Comparison of ENCODE assay signal across 9 cellular contexts in the genomic region with DNA sequence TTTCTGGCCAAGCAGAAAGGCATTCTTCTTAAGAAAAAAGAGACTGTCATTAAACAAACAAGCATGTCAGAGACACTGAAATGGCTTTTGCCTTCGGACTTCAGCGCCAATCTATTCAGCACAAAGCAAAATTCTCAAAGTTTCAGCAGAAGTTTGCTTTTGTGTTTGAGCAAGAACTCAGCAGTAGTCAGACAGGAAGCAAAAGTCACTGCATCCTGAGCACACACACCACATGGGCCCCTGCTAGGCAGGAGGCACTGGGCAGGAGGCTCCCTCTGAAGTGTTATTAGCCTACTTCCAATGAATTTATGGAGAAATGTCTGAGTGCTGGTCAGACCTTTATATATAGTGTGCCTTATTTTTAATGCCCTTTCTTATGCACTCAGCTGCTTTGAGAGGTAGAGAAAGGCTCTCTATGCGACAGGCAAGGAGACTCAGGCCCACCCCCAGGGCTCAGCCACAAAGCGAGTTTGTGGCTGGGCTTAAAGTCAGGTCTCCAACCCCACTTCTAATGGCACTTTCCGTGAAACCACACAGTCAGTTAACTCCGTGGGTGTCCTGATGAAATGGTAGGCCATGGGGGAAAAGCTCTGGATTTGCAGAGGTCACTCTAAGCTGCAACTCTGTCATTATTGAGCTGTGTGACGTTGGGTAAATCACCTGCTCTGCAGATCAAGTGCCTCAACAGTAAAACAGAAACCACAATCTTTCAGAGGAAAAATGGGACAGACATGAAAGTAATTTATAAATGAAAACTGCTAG.
DNase-seq lines count a peak whose midpoint lies in the region; ATAC-seq, FAIRE-seq and TF ChIP-seq lines count a peak whose summit lies in the region.
"Had no signal": no experiment of that assay in that cellular context is flagged by ENCODE, and none has a peak within 500 bp of the region (broad histone marks: within the 10 kb centered on the region; RNA-seq: fewer than 3 reads in every experiment).

No MANE protein-coding gene starts in this region.

- no peak for TF ChIP-seq POLR2A in A549 (IDR thresholded peaks at IDR 0.05; ENCODE audit: low read length)

- H3K4me2 ChIP-seq in A549, result peak overlapping the region; percentile 69

- no peak for TF ChIP-seq CTCF in A549 (IDR thresholded peaks at IDR 0.05)

- H3K4me1 ChIP-seq in A549, result peaks cover 19% of the 10 kb centered on the region

- peak overlapping the region; percentile 58 to 66; a peak in 5 of 6 replicates for H3K27ac ChIP-seq in A549

- WGBS in A549 (ENCODE audit: missing lambda C conversion rate), result 41% methylated on average over 7 of the region's 7 CpGs

- FAIRE-seq in A549 (lab: Jason Lieb, UNC), result no peak

- peak; percentile 63 to 78; a peak in 5 of 6 replicates for ATAC-seq in A549
- ATAC-seq in GM21390 (IDR thresholded peaks at IDR 0.05; ENCODE audit: unreplicated experiment), result peak; percentile 59
- no peak for ATAC-seq in HG02970 (IDR thresholded peaks at IDR 0.05; ENCODE audit: low FRiP score, unreplicated experiment)
- no peak for ATAC-seq in GM18873 (IDR thresholded peaks at IDR 0.05; ENCODE audit: low FRiP score, unreplicated experiment)

- DNase-seq in A549 (ENCODE audit: low read depth in 1 of 2, low spot score in 1 of 2), result peak in 1 of 2 experiments; percentile 5
- DNase-seq in NCI-H460 (ENCODE audit: extremely low read depth, low read depth), result peak; percentile 9
- DNase-seq in foreskin melanocyte, result peak; percentile 36
- no peak for DNase-seq in stimulated activated CD8-positive, alpha-beta memory T cell treated with anti-CD3 and anti-CD28 coated beads, Interleukin-4, amount 100 ng/mL, for 48 hours
- DNase-seq in NCI-H524 (lab: John Stamatoyannopoulos, UW), result no peak
- DNase-seq: SHP77 treated with DMSO at 0.1 percent for 48 hours had no signal

- POLR2A ChIA-PET in A549 (lab: Yijun Ruan, JAX), result no interaction called here

- TF ChIP-seq EP300 in A549 (IDR thresholded peaks at IDR 0.05), result no peak

- no peaks in the 10 kb centered on the region for H3K9me3 ChIP-seq in A549

- no peak for TF ChIP-seq RAD21 in A549 (conservative IDR thresholded peaks at IDR 0.05 in 1 of 2, IDR thresholded peaks at IDR 0.05 in 1 of 2)

- CTCF ChIA-PET in A549 (lab: Yijun Ruan, JAX), result no interaction called here

- H3K4me3 ChIP-seq in A549, result no peak overlapping the region

TF ChIP-seq in A549, 52 proteins besides CTCF, POLR2A, EP300 and RAD21:
- TF ChIP-seq TP53 (CRISPR knock-in tag; IDR thresholded peaks at IDR 0.05) (no peak), ATOH8 (CRISPR knock-in tag; IDR thresholded peaks at IDR 0.05; ENCODE audit: low read depth) (no peak), KDM5A (IDR thresholded peaks at IDR 0.05) (no peak), HOXA7 (CRISPR knock-in tag; IDR thresholded peaks at IDR 0.05) (no peak), POLR2AphosphoS2 (conservative IDR thresholded peaks at IDR 0.05; ENCODE audit: low read length) (no peak), NR3C1 (IDR thresholded peaks at IDR 0.05) (no peak), MYC (IDR thresholded peaks at IDR 0.05; ENCODE audit: borderline replicate concordance, low read length) (no peak), NPAS2 (CRISPR knock-in tag; IDR thresholded peaks at IDR 0.05; ENCODE audit: borderline replicate concordance) (no peak), FOSL2 (IDR thresholded peaks at IDR 0.05) (no peak), FOSL2 (CRISPR knock-in tag; IDR thresholded peaks at IDR 0.05) (no peak), CHD2 (IDR thresholded peaks at IDR 0.05; ENCODE audit: low read length, partially characterized antibody) (no peak), ESRRA (IDR thresholded peaks at IDR 0.05; ENCODE audit: borderline replicate concordance, low read length) (no peak), HOXB13 (CRISPR knock-in tag; IDR thresholded peaks at IDR 0.05; ENCODE audit: low read depth) (no peak), BHLHE40 (IDR thresholded peaks at IDR 0.05; ENCODE audit: low read depth, low read length) (no peak), SREBF2 (IDR thresholded peaks at IDR 0.05) (no peak)
- TF ChIP-seq, protein P1, sequence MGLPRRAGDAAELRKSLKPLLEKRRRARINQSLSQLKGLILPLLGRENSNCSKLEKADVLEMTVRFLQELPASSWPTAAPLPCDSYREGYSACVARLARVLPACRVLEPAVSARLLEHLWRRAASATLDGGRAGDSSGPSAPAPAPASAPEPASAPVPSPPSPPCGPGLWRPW (IDR thresholded peaks at IDR 0.05), result no peak

Comparison
In these comparisons a context has a peak if more than half of its experiments do, and no peak if none do; other contexts are left out.
1. ATAC-seq: peak in A549 (2 of 2) and GM21390 (single experiment); none in HG02970 (single experiment) and GM18873 (single experiment).
2. DNase-seq: peak in NCI-H460 (single experiment) and foreskin melanocyte (single experiment); none in stimulated activated CD8-positive, alpha-beta memory T cell treated with anti-CD3 and anti-CD28 coated beads, Interleukin-4, amount 100 ng/mL, for 48 hours (single experiment) and NCI-H524 (0 of 2).